In genomic region chr4:53696956-53697685, GRCh38 we compare ENCODE assay signal across 15 cellular contexts.
DNase-seq lines count a peak whose midpoint lies in the region; ATAC-seq, FAIRE-seq and TF ChIP-seq lines count a peak whose summit lies in the region.
"Had no signal": no experiment of that assay in that cellular context is flagged by ENCODE, and none has a peak within 500 bp of the region (broad histone marks: within the 10 kb centered on the region; RNA-seq: fewer than 3 reads in every experiment).

No MANE protein-coding gene starts in this region.

- DNase-seq in AG10803 (ENCODE audit: low read depth) (no peak), NCI-H446 (lab: John Stamatoyannopoulos, UW) (peak; percentile 11 to 69), GM12878 (ENCODE audit: low read depth, low spot score) (no peak), inferior parietal cortex (ENCODE audit: extremely low spot score) (peak; percentile 54), kidney glomerular epithelial cell (lab: John Stamatoyannopoulos, UW) (no peak), MG63 (no peak), KBM-7 (no peak)
- DNase-seq: ACHN; CD4-positive, alpha-beta memory T cell; DMS79; GM23248; H7 had no signal

- no peak for TF ChIP-seq EP300 in GM12878 (IDR thresholded peaks at IDR 0.05; ENCODE audit: borderline replicate concordance in 1 of 2, control insufficient read depth in 1 of 2, low read depth in 2 of 2, low read length in 2 of 2)

- H3K9me3 ChIP-seq in GM12878 (replicated peaks; ENCODE audit: control insufficient read depth, insufficient read depth, low read length) = peaks cover 4% of the 10 kb centered on the region; the same call in 2 of the 3 replicates
- H3K9me3 ChIP-seq in MG63 = no peaks in the 10 kb centered on the region; the same call in 1 of the 2 replicates

- H2AFZ ChIP-seq in GM12878 (ENCODE audit: control insufficient read depth, low read depth, low read length) = no peak overlapping the region

- H3K27ac ChIP-seq in GM12878 (ENCODE audit: control insufficient read depth, insufficient read depth) = no peak overlapping the region
- H3K27ac ChIP-seq: C4-2B, GM23248 had no signal

- no peaks in the 10 kb centered on the region for H3K79me2 ChIP-seq in GM12878 (ENCODE audit: control insufficient read depth, insufficient read depth, low read length)

- no TSS peak for BruUV-seq in GM12878 (replicated peaks; lab: Mats Ljungman, UMichigan)

- SMC1A ChIA-PET in GM12878 (lab: Charles Lee; ENCODE audit: uncharacterized antibody, unreplicated experiment) = interaction anchor here (0.6 to 14.8 kb wide), 6 partner anchors 9 to 67 kb away, joined by 3 to 145 read pairs (median 32); no protein-coding TSS in a partner anchor

- in situ Hi-C loops in GM12878 (cut with MboI) = no loop called here
- in situ Hi-C loops in KBM-7 (cut with MboI; ENCODE audit: low pct_unique_long_range_greater_than_20kb, low sequenced_read_pairs) = no loop called here

- TF ChIP-seq POLR2A in GM12878 (IDR thresholded peaks at IDR 0.05; ENCODE audit: low read depth, low read length) = no peak

- H3K27me3 ChIP-seq in GM12878 (replicated peaks in 1 of 2; ENCODE audit: control insufficient read depth in 2 of 2, insufficient read depth in 2 of 2, low read length in 1 of 2) (no peaks in the 10 kb centered on the region), MG63 (no peaks in the 10 kb centered on the region)

- H3K4me3 ChIP-seq in AG10803 (ENCODE audit: low read length) (no peak overlapping the region), GM12878 (no peak overlapping the region), MG63 (no peak overlapping the region)
- H3K4me3 ChIP-seq: GM23248 had no signal

- peaks cover 14% of the 10 kb centered on the region for H3K4me1 ChIP-seq in GM12878 (ENCODE audit: control insufficient read depth, insufficient read depth, low read length)

- TF ChIP-seq CTCF in AG10803 (conservative IDR thresholded peaks at IDR 0.05; ENCODE audit: low read length) (peak; percentile 20; the same call in 1 of the 2 replicates), GM12878 (IDR thresholded peaks at IDR 0.05 in 2 of 3, conservative IDR thresholded peaks at IDR 0.05 in 1 of 3; ENCODE audit: control insufficient read depth in 2 of 3, extremely low read depth in 1 of 3, insufficient read depth in 1 of 3, low read depth in 3 of 3, low read length in 3 of 3) (no peak)

- intact Hi-C loops in GM12878 (cut with micrococcal nuclease; ENCODE audit: unreplicated experiment) = no loop called here

- no peak overlapping the region for H3K9ac ChIP-seq in GM12878 (ENCODE audit: control insufficient read depth, insufficient read depth, low read length)
- H3K9ac ChIP-seq: GM23248 had no signal

- no peaks in the 10 kb centered on the region for H4K20me1 ChIP-seq in GM12878 (ENCODE audit: control insufficient read depth, insufficient read depth)

- CTCF ChIA-PET in GM12878 (lab: Yijun Ruan, JAX) = interaction anchor here (1.5 to 6.1 kb wide), 5 partner anchors 9 to 108 kb away, joined by 6 to 39 read pairs (median 9); no protein-coding TSS in a partner anchor

- ATAC-seq in GM12878 = no peak; the same call in 2 of the 3 replicates
- ATAC-seq in GM18909 (IDR thresholded peaks at IDR 0.05; ENCODE audit: poor library complexity, unreplicated experiment) = no peak

- H3K36me3 ChIP-seq in GM12878 (ENCODE audit: control insufficient read depth in 2 of 2, insufficient read depth in 2 of 2, low read length in 1 of 2) = no peaks in the 10 kb centered on the region
- H3K36me3 ChIP-seq in MG63 = no peaks in the 10 kb centered on the region

- RAD21 ChIA-PET in GM12878 (lab: Charles Lee; ENCODE audit: unreplicated experiment) = interaction anchor here (1.0 to 5.3 kb wide), 9 partner anchors 9 to 108 kb away, joined by 3 to 31 read pairs (median 18); no protein-coding TSS in a partner anchor

- no peak overlapping the region for H3K4me2 ChIP-seq in GM12878 (ENCODE audit: control insufficient read depth, insufficient read depth)

- POLR2A ChIA-PET in GM12878 (lab: Charles Lee) = interaction anchor here (0.6 to 4.1 kb wide), 6 partner anchors 9 to 1660 kb away, joined by 3 to 27 read pairs (median 8); no protein-coding TSS in a partner anchor

- TF ChIP-seq RAD21 in GM12878 (IDR thresholded peaks at IDR 0.05; ENCODE audit: insufficient read depth, low read depth, low read length) = no peak

- no peak for FAIRE-seq in GM12878 (lab: Jason Lieb, UNC)
- FAIRE-seq: GM12892 had no signal

TF ChIP-seq in GM12878, 131 proteins besides CTCF, POLR2A, EP300 and RAD21:
- 0 out of 2 replicates have a peak, but pooled peaks have one; percentile 28 for TF ChIP-seq MLLT1 (IDR thresholded peaks at IDR 0.05)
- no peak for TF ChIP-seq EZH2 (IDR thresholded peaks at IDR 0.05; ENCODE audit: borderline replicate concordance, control insufficient read depth, low read depth, low read length)

Comparison
In these comparisons a context has a peak if more than half of its experiments do, and no peak if none do; other contexts are left out.
1. DNase-seq: peak in NCI-H446 (2 of 2) and inferior parietal cortex (single experiment); none in AG10803 (single experiment), GM12878 (single experiment), kidney glomerular epithelial cell (single experiment), MG63 (single experiment) and KBM-7 (single experiment).